Comparison of ENCODE assay signal across 29 cellular contexts in genomic region chr2:3868426-3868825, GRCh38.
"Had no signal": no experiment of that assay in that cellular context is flagged by ENCODE, and none has a peak within 500 bp of the region (broad histone marks: within the 10 kb centered on the region; RNA-seq: fewer than 3 reads in every experiment).

No MANE protein-coding gene starts in this region.

- H3K27ac ChIP-seq: KMS-11, PC-9, RWPE1, SJCRH30, SK-N-MC had no signal

- H3K9ac ChIP-seq: KMS-11 had no signal

- H3K27me3 Mint-ChIP-seq: activated CD4-positive, alpha-beta T cell treated with anti-CD3 and anti-CD28 coated beads, Interleukin-2, amount 10 ng/mL, durations not matched to agents 24 days and 14 days; activated naive CD4-positive, alpha-beta T cell treated with anti-CD3 and anti-CD28 coated beads, Interleukin-2, amount 50 U/mL, for 24 hours; activated T-cell treated with anti-CD3 and anti-CD28 coated beads, Interleukin-2, amount 50 U/mL, for 24 hours had no signal

- H3K4me1 ChIP-seq: SJCRH30 had no signal

- H3K9me3 ChIP-seq: ascending aorta, SJCRH30 had no signal

- DNase-seq: activated CD4-positive, alpha-beta T cell treated with anti-CD3 and anti-CD28 coated beads, Interleukin-2, amount 10 ng/mL, durations not matched to agents 24 days and 14 days; activated CD4-positive, alpha-beta T cell treated with anti-CD3 and anti-CD28 coated beads, Interleukin-2, amount 50 U/mL, for 48 hours; activated CD8-positive, alpha-beta T cell treated with anti-CD3 and anti-CD28 coated beads, Interleukin-2, amount 10 ng/mL, durations not matched to agents 7 days and 5 days; activated gamma-delta T cell; activated naive CD4-positive, alpha-beta T cell treated with Interleukin-2 at 50 U/mL for 16 hours; activated naive CD8-positive, alpha-beta T cell treated with anti-CD3 and anti-CD28 coated beads, Interleukin-2, amount 10 ng/mL, durations not matched to agents 7 days and 5 days; activated T-cell treated with anti-CD3 and anti-CD28 coated beads, Interleukin-2, amount 50 U/mL, for 24 hours; amygdala; NCI-H1092 treated with DMSO at 0.1 percent for 48 hours; NCI-H1417; NCI-H146; NCI-H187; NCI-H2029 treated with DMSO at 0.1 percent for 48 hours; NCI-H2107; NCI-H2171; NCI-H510A; NCI-H526; NCI-H748 treated with DMSO at 0.1 percent for 48 hours; PC-9; SHP77; SJCRH30 had no signal

- H3K27ac Mint-ChIP-seq: activated CD4-positive, alpha-beta T cell treated with anti-CD3 and anti-CD28 coated beads, Interleukin-2, amount 10 ng/mL, durations not matched to agents 24 days and 14 days; activated CD8-positive, alpha-beta T cell treated with anti-CD3 and anti-CD28 coated beads, Interleukin-2, amount 10 ng/mL, durations not matched to agents 7 days and 5 days; activated naive CD4-positive, alpha-beta T cell treated with anti-CD3 and anti-CD28 coated beads, Interleukin-2, amount 50 U/mL, for 24 hours; activated naive CD8-positive, alpha-beta T cell treated with anti-CD3 and anti-CD28 coated beads, Interleukin-2, amount 10 ng/mL, durations not matched to agents 7 days and 5 days; activated T-cell treated with anti-CD3 and anti-CD28 coated beads, Interleukin-2, amount 50 U/mL, for 24 hours; activated T-helper 2 cell treated with anti-CD3 and anti-CD28 coated beads, Interferon-gamma antibody, Interleukin-2, Interleukin-4, amounts not matched to agents 10 μg/mL and 5 μg/mL and 100 μg/mL, durations not matched to agents 14 hours and 24 hours and 36 hours; T-helper 1 cell treated with Interleukin-12 subunit alpha and Interleukin-12 subunit beta and Interleukin-4 antibody, amounts not matched to agents 30 μg/mL and 1 μg/mL, for 36 hours; T-helper 2 cell treated with Interferon-gamma antibody and Interleukin-4, amounts not matched to agents 5 μg/mL and 100 μg/mL, for 36 hours had no signal

- H3K36me3 Mint-ChIP-seq: activated naive CD4-positive, alpha-beta T cell treated with anti-CD3 and anti-CD28 coated beads, Interleukin-2, amount 50 U/mL, for 24 hours; activated naive CD8-positive, alpha-beta T cell treated with anti-CD3 and anti-CD28 coated beads, Interleukin-2, amount 10 ng/mL, durations not matched to agents 7 days and 5 days had no signal

- H3K27me3 ChIP-seq: ascending aorta, SJCRH30 had no signal

- H3K36me3 ChIP-seq: ascending aorta, SJCRH30 had no signal

- H3K4me1 Mint-ChIP-seq: activated CD4-positive, alpha-beta T cell treated with anti-CD3 and anti-CD28 coated beads, Interleukin-2, amount 10 ng/mL, durations not matched to agents 24 days and 14 days; activated naive CD4-positive, alpha-beta T cell treated with anti-CD3 and anti-CD28 coated beads, Interleukin-2, amount 50 U/mL, for 24 hours; activated naive CD8-positive, alpha-beta T cell treated with anti-CD3 and anti-CD28 coated beads, Interleukin-2, amount 10 ng/mL, durations not matched to agents 7 days and 5 days had no signal

- H3K4me3 Mint-ChIP-seq: activated CD4-positive, alpha-beta T cell treated with anti-CD3 and anti-CD28 coated beads, Interleukin-2, amount 10 ng/mL, durations not matched to agents 24 days and 14 days; activated CD8-positive, alpha-beta T cell treated with anti-CD3 and anti-CD28 coated beads, Interleukin-2, amount 10 ng/mL, durations not matched to agents 7 days and 5 days; activated naive CD4-positive, alpha-beta T cell treated with anti-CD3 and anti-CD28 coated beads, Interleukin-2, amount 50 U/mL, for 24 hours; activated naive CD8-positive, alpha-beta T cell treated with anti-CD3 and anti-CD28 coated beads, Interleukin-2, amount 10 ng/mL, durations not matched to agents 7 days and 5 days; activated T-cell treated with anti-CD3 and anti-CD28 coated beads, Interleukin-2, amount 50 U/mL, for 24 hours; T-helper 1 cell treated with Interleukin-12 subunit alpha and Interleukin-12 subunit beta and Interleukin-4 antibody, amounts not matched to agents 30 μg/mL and 1 μg/mL, for 36 hours; T-helper 2 cell treated with Interferon-gamma antibody and Interleukin-4, amounts not matched to agents 5 μg/mL and 100 μg/mL, for 36 hours had no signal

- H3K4me2 ChIP-seq: KMS-11, PC-9 had no signal

- H3K9me3 Mint-ChIP-seq: activated CD4-positive, alpha-beta T cell treated with anti-CD3 and anti-CD28 coated beads, Interleukin-2, amount 10 ng/mL, durations not matched to agents 24 days and 14 days; activated naive CD4-positive, alpha-beta T cell treated with anti-CD3 and anti-CD28 coated beads, Interleukin-2, amount 50 U/mL, for 24 hours; activated naive CD8-positive, alpha-beta T cell treated with anti-CD3 and anti-CD28 coated beads, Interleukin-2, amount 10 ng/mL, durations not matched to agents 7 days and 5 days; activated T-cell treated with anti-CD3 and anti-CD28 coated beads, Interleukin-2, amount 50 U/mL, for 24 hours; activated T-helper 2 cell treated with anti-CD3 and anti-CD28 coated beads, Interferon-gamma antibody, Interleukin-2, Interleukin-4, amounts not matched to agents 10 μg/mL and 5 μg/mL and 100 μg/mL, durations not matched to agents 14 hours and 24 hours and 36 hours; T-helper 1 cell treated with Interleukin-12 subunit alpha and Interleukin-12 subunit beta and Interleukin-4 antibody, amounts not matched to agents 30 μg/mL and 1 μg/mL, for 36 hours; T-helper 2 cell treated with Interferon-gamma antibody and Interleukin-4, amounts not matched to agents 5 μg/mL and 100 μg/mL, for 36 hours had no signal

- ATAC-seq: activated CD8-positive, alpha-beta T cell treated with anti-CD3 and anti-CD28 coated beads, Interleukin-2, amount 10 ng/mL, durations not matched to agents 7 days and 5 days had no signal

- H3K4me3 ChIP-seq: ascending aorta, PC-9, SJCRH30, SK-N-MC had no signal

- H2AFZ ChIP-seq: PC-9 had no signal
